Comparison of ENCODE assay signal across 27 cellular contexts in the genomic region with DNA sequence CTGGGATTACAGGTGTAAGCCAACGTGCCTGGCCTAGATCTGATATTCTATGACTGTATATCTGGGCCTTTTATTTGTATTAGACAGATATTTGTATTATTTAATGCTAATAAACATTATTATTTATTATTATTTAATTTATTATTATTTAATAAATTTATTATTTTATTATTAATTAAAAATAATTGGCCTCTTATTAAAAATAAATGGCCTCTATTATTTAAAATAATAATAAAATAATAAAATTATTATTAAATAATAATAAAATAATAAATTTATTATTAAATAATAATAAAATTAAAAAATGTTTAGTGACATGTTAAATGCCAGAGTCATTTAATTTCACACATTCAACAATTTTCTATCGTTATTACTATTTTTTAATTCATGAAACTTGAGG. TPM values are rescaled to one million over a fixed set of nuclear protein-coding genes. Genes with fewer than 3 reads are reported as not detected.
"Had no signal": no experiment of that assay in that cellular context is flagged by ENCODE, and none has a peak within 500 bp of the region (broad histone marks: within the 10 kb centered on the region; RNA-seq: fewer than 3 reads in every experiment).

No MANE protein-coding gene starts in this region.

- H3K27ac ChIP-seq: brain microvascular endothelial cell, epithelial cell of prostate, esophagus squamous epithelium, VCaP had no signal

- ATAC-seq: activated CD4-positive, CD25-positive, alpha-beta regulatory T cell treated with anti-CD3 and anti-CD28 coated beads, Interleukin-2, amount 50 U/mL, for 24 hours; activated CD8-positive, alpha-beta T cell treated with anti-CD3 and anti-CD28 coated beads for 36 hours; effector memory CD8-positive, alpha-beta T cell had no signal

- H3K36me3 ChIP-seq: brain microvascular endothelial cell, esophagus squamous epithelium had no signal

- H3K9me3 ChIP-seq: esophagus squamous epithelium had no signal

- H3K4me1 ChIP-seq: esophagus squamous epithelium had no signal

- H3K4me3 ChIP-seq: esophagus squamous epithelium had no signal

- DNase-seq: activated B cell treated with CpG ODN at 0.5 μM for 24 hours; activated CD4-positive, alpha-beta T cell treated with anti-CD3 and anti-CD28 coated beads for 48 hours; activated CD4-positive, alpha-beta T cell treated with anti-CD3 and anti-CD28 coated beads, Interleukin-2, amount 50 U/mL, for 1 hour; activated CD4-positive, alpha-beta T cell treated with anti-CD3 and anti-CD28 coated beads, Interleukin-2, amount 50 U/mL, for 48 hours; activated CD8-positive, alpha-beta T cell treated with anti-CD3 and anti-CD28 coated beads for 36 hours; activated gamma-delta T cell treated with Interleukin-2 at 50 U/mL for 16 hours; activated naive CD4-positive, alpha-beta T cell treated with anti-CD3 and anti-CD28 coated beads, Interleukin-2, amount 50 U/mL, for 16 hours; activated naive CD4-positive, alpha-beta T cell treated with Interleukin-2 at 50 U/mL for 16 hours; activated T-cell treated with anti-CD3 and anti-CD28 coated beads, Interleukin-2, amount 50 U/mL, for 48 hours; amniotic stem cell; anterior cingulate cortex; brain microvascular endothelial cell; cortex of kidney; dermis blood vessel endothelial cell; effector CD4-positive, alpha-beta T cell; effector memory CD8-positive, alpha-beta T cell; esophagus squamous epithelium; foreskin melanocyte; head of caudate nucleus; T-helper 2 cell had no signal

- FAIRE-seq: astrocyte, bronchial epithelial cell, endothelial cell of umbilical vein had no signal

RNA-seq across cellular contexts. Expression of a gene that starts 9.8 kb away (rescaled TPM):
- total RNA-seq: activated T-helper 2 cell treated with anti-CD3 and anti-CD28 coated beads, Interferon-gamma antibody, Interleukin-2, Interleukin-4, amounts not matched to agents 10 μg/mL and 5 μg/mL and 100 μg/mL, durations not matched to agents 14 hours and 24 hours and 36 hours; endothelial cell of umbilical vein had no signal
- polyA plus RNA-seq: endothelial cell of umbilical vein had no signal
